Comparison of ENCODE assay signal across 18 cellular contexts in the genomic region with DNA sequence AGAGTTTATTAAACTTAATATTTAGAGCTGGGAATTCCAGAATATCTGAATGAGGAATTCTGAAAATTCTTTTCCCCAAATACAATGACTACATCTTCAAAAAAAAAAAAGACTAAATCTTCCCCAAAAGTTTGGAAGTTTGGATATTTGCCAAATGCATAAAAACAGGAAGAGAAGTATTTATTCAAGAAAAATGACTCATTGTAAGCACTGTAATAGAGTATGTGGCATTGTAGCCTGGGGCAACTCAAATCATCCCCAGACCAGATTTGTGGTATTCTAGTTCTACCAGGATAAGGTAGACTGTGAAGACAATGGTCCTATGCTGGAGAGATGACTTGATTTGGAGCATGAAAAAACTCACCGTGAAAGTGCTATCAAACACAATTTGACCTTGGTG.
A peak's percentile ranks its signal among the peaks of the same experiment; 100 is the strongest.
DNase-seq lines count a peak whose midpoint lies in the region; ATAC-seq, FAIRE-seq and TF ChIP-seq lines count a peak whose summit lies in the region.
"Had no signal": no experiment of that assay in that cellular context is flagged by ENCODE, and none has a peak within 500 bp of the region (broad histone marks: within the 10 kb centered on the region; RNA-seq: fewer than 3 reads in every experiment).

No MANE protein-coding gene starts in this region.

- no peak for TF ChIP-seq CTCF in endodermal cell (conservative IDR thresholded peaks at IDR 0.05)

- H3K27me3 ChIP-seq in endodermal cell (ENCODE audit: control insufficient read depth, insufficient read depth, low read length, poor library complexity, severe bottlenecking): no peaks in the 10 kb centered on the region
- H3K27me3 ChIP-seq: colonic mucosa had no signal

- H3K9me3 ChIP-seq in endodermal cell (ENCODE audit: control insufficient read depth, low read length): no peaks in the 10 kb centered on the region
- H3K9me3 ChIP-seq: colonic mucosa had no signal

- H3K4me3 ChIP-seq in endodermal cell (ENCODE audit: low read length): peak overlapping the region; percentile 16
- H3K4me3 ChIP-seq: colonic mucosa had no signal

- no peaks in the 10 kb centered on the region for H3K36me3 ChIP-seq in endodermal cell (ENCODE audit: control insufficient read depth, insufficient read depth, low read length)
- H3K36me3 ChIP-seq: colonic mucosa had no signal

- peaks cover 17% of the 10 kb centered on the region for H3K4me1 ChIP-seq in endodermal cell (ENCODE audit: control insufficient read depth, insufficient read depth, low read length)
- H3K4me1 ChIP-seq: colonic mucosa had no signal

- DNase-seq in H54 (ENCODE audit: insufficient read length, low spot score) (peak; percentile 4), SK-MEL-5 (ENCODE audit: low read depth, low spot score) (peak; percentile 55), endodermal cell (no peak), lung microvascular endothelial cell (ENCODE audit: low read depth in 2 of 2) (peak; percentile 6 to 58), HK-2 (ENCODE audit: unreplicated experiment) (no peak), Right ventricle myocardium inferior (ENCODE audit: missing footprints) (no peak)
- DNase-seq: activated naive CD4-positive, alpha-beta T cell treated with anti-CD3 and anti-CD28 coated beads for 36 hours; colonic mucosa; immature natural killer cell; NCI-H146; NCI-H524 treated with DMSO at 0.1 percent for 48 hours; nephron progenitor cell; SHP77 had no signal

- no peak for TF ChIP-seq POLR2A in H54 (IDR thresholded peaks at IDR 0.05; ENCODE audit: low read depth, low read length)

- 90 to 100% methylated on average over 1 of the region's 1 CpG for WGBS in endodermal cell (ENCODE audit: insufficient coverage in 1 of 2, insufficient read length in 1 of 2), 2 experiments

- no peak for ATAC-seq in GM21723 (IDR thresholded peaks at IDR 0.05; ENCODE audit: unreplicated experiment)
- no peak for ATAC-seq in GM18519 (IDR thresholded peaks at IDR 0.05; ENCODE audit: low FRiP score, unreplicated experiment)
- no peak for ATAC-seq in Right ventricle myocardium inferior

- no peak overlapping the region for H3K9ac ChIP-seq in endodermal cell (ENCODE audit: extremely low read depth, low read length, poor library complexity, severe bottlenecking)

- in situ Hi-C loops in SK-MEL-5 (cut with HindIII; ENCODE audit: low pct_unique_long_range_greater_than_20kb, low sequenced_read_pairs): no loop called here

- no peak overlapping the region for H3K4me3 Mint-ChIP-seq in endodermal cell
- H3K4me3 Mint-ChIP-seq: activated naive CD4-positive, alpha-beta T cell treated with anti-CD3 and anti-CD28 coated beads for 36 hours; B cell; immature natural killer cell; nephron progenitor cell; stimulated activated naive CD8-positive, alpha-beta T cell treated with anti-CD3 and anti-CD28 coated beads, Interleukin-15, Interleukin-2, amounts not matched to agents 100 ng/mL and 50 ng/mL, for 24 hours had no signal

- no peaks in the 10 kb centered on the region for H3K36me3 Mint-ChIP-seq in endodermal cell (ENCODE audit: low read depth)
- H3K36me3 Mint-ChIP-seq: immature natural killer cell had no signal

- peak; percentile 36 for FAIRE-seq in H54 (lab: Jason Lieb, UNC)

- H3K27me3 Mint-ChIP-seq in endodermal cell (ENCODE audit: insufficient read depth): no peaks in the 10 kb centered on the region
- H3K27me3 Mint-ChIP-seq: B cell; stimulated activated naive CD8-positive, alpha-beta T cell treated with anti-CD3 and anti-CD28 coated beads, Interleukin-15, Interleukin-2, amounts not matched to agents 100 ng/mL and 50 ng/mL, for 24 hours had no signal

- H3K4me1 Mint-ChIP-seq in endodermal cell: peaks cover 21% of the 10 kb centered on the region
- H3K4me1 Mint-ChIP-seq: B cell, nephron progenitor cell had no signal

- H3K9me3 Mint-ChIP-seq in endodermal cell: peaks cover 5% of the 10 kb centered on the region
- H3K9me3 Mint-ChIP-seq: nephron progenitor cell had no signal

- intact Hi-C loops in Right ventricle myocardium inferior (cut with DNase I): no loop called here

- no peak overlapping the region for H3K27ac Mint-ChIP-seq in endodermal cell
- H3K27ac Mint-ChIP-seq: activated naive CD4-positive, alpha-beta T cell treated with anti-CD3 and anti-CD28 coated beads for 36 hours; B cell; immature natural killer cell; nephron progenitor cell; stimulated activated naive CD8-positive, alpha-beta T cell treated with anti-CD3 and anti-CD28 coated beads, Interleukin-15, Interleukin-2, amounts not matched to agents 100 ng/mL and 50 ng/mL, for 24 hours had no signal

- no peak overlapping the region for H3K27ac ChIP-seq in endodermal cell (ENCODE audit: low read depth, low read length)
- H3K27ac ChIP-seq: colonic mucosa, VCaP had no signal

Comparison
In these comparisons a context has a peak if more than half of its experiments do, and no peak if none do; other contexts are left out.
1. DNase-seq: peak in H54 (single experiment), SK-MEL-5 (single experiment) and lung microvascular endothelial cell (2 of 2); none in endodermal cell (single experiment), HK-2 (single experiment) and Right ventricle myocardium inferior (single experiment).